8 cellular contexts compared by ENCODE assay signal in genomic region chr1:9910080-9910424, GRCh38. TPM values are rescaled to one million over a fixed set of nuclear protein-coding genes. Genes with fewer than 3 reads are reported as not detected.
DNase-seq lines count a peak whose midpoint lies in the region; ATAC-seq and TF ChIP-seq lines count a peak whose summit lies in the region.

TSS of gene CTNNBIP1 (minus strand) at chr1:9910269. CDS start at chr1:9872064, 38,205 bp downstream.

- H3K27me3 Mint-ChIP-seq in nephron (ENCODE audit: low read depth) = peaks cover 5% of the 10 kb centered on the region

- H3K36me3 ChIP-seq in Panc1 (ENCODE audit: control insufficient read depth, insufficient read depth, low read length) = no peaks in the 10 kb centered on the region; the same call in 1 of the 2 replicates

- no peak for TF ChIP-seq CTCF in Panc1 (IDR thresholded peaks at IDR 0.05)
- no peak for TF ChIP-seq CTCF in nephron (IDR thresholded peaks at IDR 0.05; ENCODE audit: unreplicated experiment in 3 of 3)

- in situ Hi-C loops in Panc1 (cut with HindIII; ENCODE audit: low pct_unique_long_range_greater_than_20kb, low sequenced_read_pairs) = no loop called here

- H3K27ac ChIP-seq in Panc1 (ENCODE audit: low read length) (peak within 1 kb of the TSS; percentile 93), epithelial cell of prostate (peak within 1 kb of the TSS; percentile 85)

- H3K36me3 Mint-ChIP-seq in nephron (ENCODE audit: low read depth) = peaks cover 4% of the 10 kb centered on the region

- peak; percentile 95 for DNase-seq in SIG-M5 treated with dmso at 0.1 percent for 504 hours (lab: John Stamatoyannopoulos, UW; ENCODE audit: unreplicated experiment)
- no peak for DNase-seq in SIG-M5 (lab: John Stamatoyannopoulos, UW)
- DNase-seq in Panc1 (ENCODE audit: low read depth, low spot score) = no peak
- DNase-seq in epithelial cell of prostate (ENCODE audit: low read depth, low spot score) = no peak
- no peak for DNase-seq in SK-N-DZ (ENCODE audit: low spot score)

- H3K27ac Mint-ChIP-seq in nephron = peak within 1 kb of the TSS; percentile 97 to 98 (median 98)

- peak within 1 kb of the TSS; percentile 68 to 97 for H3K4me3 ChIP-seq in Panc1 (ENCODE audit: low read depth in 2 of 2, low read length in 2 of 2)

- POLR2A ChIA-PET in Panc1 (lab: Charles Lee) = no interaction called here

- peak within 1 kb of the TSS; percentile 98 to 99 (median 98) for H3K4me3 Mint-ChIP-seq in nephron

- H3K4me1 Mint-ChIP-seq in nephron = peaks cover 46% of the 10 kb centered on the region

- no peaks in the 10 kb centered on the region for H3K9me3 Mint-ChIP-seq in nephron

- intact Hi-C loops in Panc1 (cut with micrococcal nuclease; ENCODE audit: unreplicated experiment) = no loop called here

- H3K9me3 ChIP-seq in Panc1 (ENCODE audit: control insufficient read depth, insufficient read depth, low read depth, low read length) = no peaks in the 10 kb centered on the region

- ATAC-seq in HG02885 (IDR thresholded peaks at IDR 0.05; ENCODE audit: poor library complexity, unreplicated experiment) = peak; percentile 77
- ATAC-seq in Panc1 = peak; percentile 91
- ATAC-seq in HG02884 (IDR thresholded peaks at IDR 0.05; ENCODE audit: unreplicated experiment) = no peak

- CTCF ChIA-PET in Panc1 (lab: Charles Lee) = interaction anchor here (0.8 kb wide), 1 partner anchor 189 kb away, joined by 4 read pairs; no protein-coding TSS in a partner anchor

- no TSS peak for BruUV-seq in Panc1 (replicated peaks; lab: Mats Ljungman, UMichigan)

- H3K4me1 ChIP-seq in Panc1 (ENCODE audit: control insufficient read depth, insufficient read depth, low read length) = peaks cover 8% of the 10 kb centered on the region

- no peaks in the 10 kb centered on the region for H3K27me3 ChIP-seq in Panc1 (ENCODE audit: control insufficient read depth, insufficient read depth, low read length)

RNA-seq across cellular contexts. Expression of gene CTNNBIP1, which starts in this region (rescaled TPM):
- total RNA-seq in Panc1 (2021; ENCODE audit: unreplicated experiment) = 36.9 TPM
- polyA plus RNA-seq in Panc1 (2012; ENCODE audit: insufficient read length) = 66.7 TPM
- polyA plus RNA-seq in SK-N-DZ (2014; cell fraction: cytosol; rRNA removed) = 23.0 and 30.9 TPM in 2 replicates
- polyA plus RNA-seq in SK-N-DZ (2014; cell fraction: nucleus; rRNA removed) = 14.2 and 17.4 TPM in 2 replicates
